ENCODE assay signal across 11 cellular contexts in the genomic region with DNA sequence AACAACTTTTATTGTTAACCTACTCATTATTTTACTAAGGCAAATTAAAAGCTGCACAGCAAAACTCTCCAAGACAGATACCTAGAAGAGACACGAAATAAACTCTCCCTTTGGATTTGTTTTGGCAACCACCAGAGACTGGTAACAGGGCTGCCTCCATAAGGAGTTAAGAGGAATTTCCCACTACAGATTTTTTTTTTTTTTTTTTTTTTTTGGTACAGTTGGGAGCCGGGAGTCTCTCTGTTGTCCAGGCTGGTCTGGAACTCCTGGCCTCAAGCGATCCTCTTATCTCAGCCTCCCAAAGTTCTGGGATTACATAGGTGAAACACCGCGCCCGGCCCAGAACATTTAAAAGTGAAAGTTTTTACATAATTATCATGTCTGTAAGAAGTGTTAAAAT.
A peak's percentile ranks its signal among the peaks of the same experiment; 100 is the strongest.
DNase-seq lines count a peak whose midpoint lies in the region; ATAC-seq lines count a peak whose summit lies in the region.
"Had no signal": no experiment of that assay in that cellular context is flagged by ENCODE, and none has a peak within 500 bp of the region (broad histone marks: within the 10 kb centered on the region; RNA-seq: fewer than 3 reads in every experiment).

No MANE protein-coding gene starts in this region.

- in situ Hi-C loops in HAP-1 (cut with MboI; ENCODE audit: low sequenced_read_pairs) = no loop called here

- no peaks in the 10 kb centered on the region for H3K27me3 ChIP-seq in HAP-1 (ENCODE audit: low read depth)
- no peaks in the 10 kb centered on the region for H3K27me3 ChIP-seq in adipocyte (replicated peaks; ENCODE audit: control insufficient read depth, insufficient read depth, low read length)
- peaks cover 35% of the 10 kb centered on the region for H3K27me3 ChIP-seq in iPS-20b (ENCODE audit: insufficient read depth, low read length)
- H3K27me3 ChIP-seq in aorta (ENCODE audit: control insufficient read depth in 1 of 2, insufficient read depth in 2 of 2, low read length in 1 of 2) = no peaks in the 10 kb centered on the region
- H3K27me3 ChIP-seq: Peyer's patch had no signal

- ATAC-seq in aorta (ENCODE audit: low FRiP score) (no peak), HG03095 (IDR thresholded peaks at IDR 0.05; ENCODE audit: unreplicated experiment) (no peak)

- DNase-seq in HAP-1 (ENCODE audit: low spot score in 2 of 2) (no peak), adipocyte (ENCODE audit: low read depth) (peak; percentile 38), superior temporal gyrus (ENCODE audit: extremely low spot score) (peak; percentile 13), SIG-M5 treated with dmso at 0.1 percent for 504 hours (lab: John Stamatoyannopoulos, UW; ENCODE audit: unreplicated experiment) (no peak), aorta (no peak), SIG-M5 (lab: John Stamatoyannopoulos, UW) (no peak)
- DNase-seq: MV-4-11, Peyer's patch had no signal

- H3K9me3 ChIP-seq in HAP-1 (no peaks in the 10 kb centered on the region), adipocyte (ENCODE audit: control insufficient read depth, low read length) (no peaks in the 10 kb centered on the region), iPS-20b (ENCODE audit: insufficient read depth, low read depth, low read length) (no peaks in the 10 kb centered on the region), aorta (ENCODE audit: control insufficient read depth, low read length) (no peaks in the 10 kb centered on the region)
- H3K9me3 ChIP-seq: Peyer's patch had no signal

- WGBS in aorta, 2 donors = 5 to 7% methylated on average over 6 of the region's 6 CpGs

- H3K9ac ChIP-seq in adipocyte (ENCODE audit: low read length) = peak overlapping the region; percentile 96
- H3K9ac ChIP-seq in iPS-20b (ENCODE audit: low read depth, low read length) = no peak overlapping the region

- H3K4me3 ChIP-seq in HAP-1 (peak overlapping the region; percentile 56), adipocyte (ENCODE audit: low read length) (peak overlapping the region; percentile 94), iPS-20b (ENCODE audit: low read length) (0 out of 2 replicates have a peak overlapping the region, but pooled peaks have one; percentile 11), aorta (ENCODE audit: low read length in 2 of 2) (peak overlapping the region in 1 of 2 donors; percentile 17)
- H3K4me3 ChIP-seq: cardiac muscle cell had no signal

- H3K4me1 ChIP-seq in HAP-1 (peaks cover 17% of the 10 kb centered on the region), adipocyte (ENCODE audit: control insufficient read depth, insufficient read depth, low read length) (peaks cover 24% of the 10 kb centered on the region), iPS-20b (ENCODE audit: insufficient read depth, low read length) (peaks cover 20% of the 10 kb centered on the region), aorta (ENCODE audit: control insufficient read depth in 1 of 2, insufficient read depth in 2 of 2, low read length in 2 of 2) (peaks cover 3 to 7% of the 10 kb centered on the region in 2 donors)

- intact Hi-C loops in aorta (cut with DNase I) = loop anchor here (5.0 kb wide), 2 partner anchors 55 to 340 kb away; no protein-coding TSS in a partner anchor

- H3K36me3 ChIP-seq in HAP-1 (replicated peaks) = no peaks in the 10 kb centered on the region
- H3K36me3 ChIP-seq in adipocyte (ENCODE audit: control insufficient read depth, insufficient read depth, low read length, severe bottlenecking) = no peaks in the 10 kb centered on the region
- no peaks in the 10 kb centered on the region for H3K36me3 ChIP-seq in iPS-20b (ENCODE audit: insufficient read depth, low read depth, low read length)
- no peaks in the 10 kb centered on the region for H3K36me3 ChIP-seq in aorta (ENCODE audit: control insufficient read depth in 1 of 2, insufficient read depth in 2 of 2, low read length in 1 of 2)
- H3K36me3 ChIP-seq: cardiac muscle cell, Peyer's patch had no signal

- H3K27ac ChIP-seq in iPS-20b (ENCODE audit: low read length) (no peak overlapping the region), aorta (ENCODE audit: low read depth in 1 of 2, low read length in 2 of 2) (no peak overlapping the region)
- H3K27ac ChIP-seq: cardiac muscle cell had no signal

Comparison
In these comparisons a context has a peak if more than half of its experiments do, and no peak if none do; other contexts are left out.
1. DNase-seq: peak in adipocyte (single experiment) and superior temporal gyrus (single experiment); none in HAP-1 (0 of 2), SIG-M5 treated with dmso at 0.1 percent for 504 hours (single experiment), aorta (0 of 2) and SIG-M5 (single experiment).